ENCODE assay signal across 19 cellular contexts in genomic region chr5:125683669-125684068, GRCh38.
A peak's percentile ranks its signal among the peaks of the same experiment; 100 is the strongest.
DNase-seq lines count a peak whose midpoint lies in the region; ATAC-seq, FAIRE-seq and TF ChIP-seq lines count a peak whose summit lies in the region.
"Had no signal": no experiment of that assay in that cellular context is flagged by ENCODE, and none has a peak within 500 bp of the region (broad histone marks: within the 10 kb centered on the region; RNA-seq: fewer than 3 reads in every experiment).

No MANE protein-coding gene starts in this region.

- H4K5ac ChIP-seq in IMR-90 (ENCODE audit: low read depth, low read length), result no peak overlapping the region

- TF ChIP-seq CTCF in IMR-90 (conservative IDR thresholded peaks at IDR 0.05; ENCODE audit: low read depth, low read length) (no peak), astrocyte (IDR thresholded peaks at IDR 0.05; ENCODE audit: insufficient read depth, low read depth, low read length) (no peak)

- H2BK15ac ChIP-seq in IMR-90 (ENCODE audit: low read depth, low read length), result no peak overlapping the region

- H3K14ac ChIP-seq in IMR-90 (replicated peaks; ENCODE audit: low read depth, low read length), result no peak overlapping the region

- intact Hi-C loops in IMR-90 (cut with micrococcal nuclease) (no loop called here), Right ventricle myocardium superior (cut with DNase I) (no loop called here)

- FAIRE-seq in astrocyte (lab: Jason Lieb, UNC), result no peak
- FAIRE-seq: A549 had no signal

- no peak overlapping the region for H4K8ac ChIP-seq in IMR-90 (ENCODE audit: low read depth in 2 of 2, low read length in 2 of 2)

- no peak overlapping the region for H2AK9ac ChIP-seq in IMR-90 (replicated peaks; ENCODE audit: low read depth, low read length, poor library complexity)

- H3K36me3 ChIP-seq in IMR-90 (ENCODE audit: control insufficient read depth, insufficient read depth, low read length) (no peaks in the 10 kb centered on the region), astrocyte (ENCODE audit: insufficient read depth, low read length) (no peaks in the 10 kb centered on the region)
- H3K36me3 ChIP-seq: BE2C, HAP-1 had no signal

- H3K4me3 Mint-ChIP-seq in astrocyte (ENCODE audit: unreplicated experiment), result no peak overlapping the region
- H3K4me3 Mint-ChIP-seq in activated naive CD8-positive, alpha-beta T cell treated with anti-CD3 and anti-CD28 coated beads, Interleukin-2, amount 50 U/mL, for 24 hours, result no peak overlapping the region

- H3K79me2 ChIP-seq in astrocyte (ENCODE audit: insufficient read depth, low read length), result no peaks in the 10 kb centered on the region

- ATAC-seq in IMR-90 (ENCODE audit: low read depth) (peak; percentile 81), Right ventricle myocardium superior (ENCODE audit: poor library complexity) (no peak)
- no peak for ATAC-seq in activated naive CD8-positive, alpha-beta T cell treated with anti-CD3 and anti-CD28 coated beads, Interleukin-2, amount 50 U/mL, for 24 hours
- ATAC-seq: A549 had no signal

- H3K9me3 ChIP-seq in IMR-90 (ENCODE audit: control insufficient read depth, insufficient read depth, low read length) (no peaks in the 10 kb centered on the region), astrocyte (ENCODE audit: insufficient read depth, low read depth, low read length) (no peaks in the 10 kb centered on the region)
- H3K9me3 ChIP-seq: A549, BE2C, HAP-1 had no signal

- no peak overlapping the region for H2BK5ac ChIP-seq in IMR-90 (ENCODE audit: low read depth, low read length, poor library complexity, severe bottlenecking)

- no peak overlapping the region for H3K27ac Mint-ChIP-seq in astrocyte (ENCODE audit: unreplicated experiment)
- no peak overlapping the region for H3K27ac Mint-ChIP-seq in activated naive CD8-positive, alpha-beta T cell treated with anti-CD3 and anti-CD28 coated beads, Interleukin-2, amount 50 U/mL, for 24 hours

- DNase-seq in IMR-90 (peak; percentile 12), astrocyte (ENCODE audit: low read depth) (peak; percentile 33), kidney tubule cell (ENCODE audit: low spot score) (peak; percentile 18), renal cortical epithelial cell (ENCODE audit: low read depth) (peak; percentile 40), Right ventricle myocardium superior (no peak), NCI-H2171 (lab: John Stamatoyannopoulos, UW) (no peak)
- DNase-seq in activated effector memory CD4-positive, alpha-beta T cell treated with anti-CD3 and anti-CD28 coated beads, Interleukin-2, amount 50 U/mL, for 16 hours, result no peak
- no peak for DNase-seq in activated naive CD8-positive, alpha-beta T cell treated with anti-CD3 and anti-CD28 coated beads, Interleukin-2, amount 50 U/mL, for 24 hours
- DNase-seq: BE2C, NCI-H1092 treated with DMSO at 0.1 percent for 48 hours, NCI-H1694, NCI-H2081 treated with DMSO at 0.1 percent for 48 hours, NCI-H446 treated with DMSO at 0.1 percent for 48 hours, NCI-H526 treated with DMSO at 0.1 percent for 48 hours, RPMI8226, SHP77 treated with DMSO at 0.1 percent for 48 hours had no signal

- no peak overlapping the region; the same call in 1 of the 2 replicates for H2BK20ac ChIP-seq in IMR-90 (ENCODE audit: low read depth, low read length)

- H2AK5ac ChIP-seq in IMR-90 (ENCODE audit: low read depth, low read length), result no peak overlapping the region

- H3K9me3 Mint-ChIP-seq in astrocyte (ENCODE audit: unreplicated experiment), result no peaks in the 10 kb centered on the region
- H3K9me3 Mint-ChIP-seq in activated naive CD8-positive, alpha-beta T cell treated with anti-CD3 and anti-CD28 coated beads, Interleukin-2, amount 50 U/mL, for 24 hours, result peaks cover 9% of the 10 kb centered on the region

- CTCF ChIA-PET in IMR-90 (lab: Yijun Ruan, JAX), result no interaction called here

- no peak overlapping the region for H3K18ac ChIP-seq in IMR-90 (ENCODE audit: low read depth, low read length)

- no peak overlapping the region for H3K56ac ChIP-seq in IMR-90 (ENCODE audit: extremely low read depth, insufficient read depth, low read length)

- no peak for TF ChIP-seq POLR2A in IMR-90 (IDR thresholded peaks at IDR 0.05; ENCODE audit: low read depth, low read length)

- dilution Hi-C loops in IMR-90 (cut with HindIII; ENCODE audit: low sequenced_read_pairs, unreplicated experiment), result no loop called here

- no peaks in the 10 kb centered on the region for H4K20me1 ChIP-seq in IMR-90 (ENCODE audit: insufficient read depth, low read length)
- H4K20me1 ChIP-seq in astrocyte (ENCODE audit: insufficient read depth, low read length), result no peaks in the 10 kb centered on the region

- H3K27ac ChIP-seq in IMR-90 (ENCODE audit: insufficient read depth, low read length) (no peak overlapping the region), astrocyte (ENCODE audit: low read depth, low read length) (no peak overlapping the region)
- H3K27ac ChIP-seq: A549, KMS-11 had no signal

- H3K23ac ChIP-seq in IMR-90 (ENCODE audit: low read depth, low read length), result no peak overlapping the region

- POLR2A ChIA-PET in IMR-90 (lab: Charles Lee; ENCODE audit: unreplicated experiment), result no interaction called here

- H3K4me1 ChIP-seq in IMR-90 (ENCODE audit: control insufficient read depth, insufficient read depth, low read length) (0 out of 2 replicates have a peak, but pooled peaks cover 2% of the 10 kb centered on the region), astrocyte (ENCODE audit: insufficient read depth, low read length) (no peaks in the 10 kb centered on the region)
- H3K4me1 ChIP-seq: A549, BE2C, HAP-1 had no signal

- peak overlapping the region; percentile 33; the same call in 1 of the 2 replicates for H2BK120ac ChIP-seq in IMR-90 (ENCODE audit: low read depth, low read length)

- no peak for TF ChIP-seq RAD21 in IMR-90 (IDR thresholded peaks at IDR 0.05; ENCODE audit: low read length)

- H3K27me3 ChIP-seq in IMR-90 (ENCODE audit: control insufficient read depth, insufficient read depth, low read length) (no peaks in the 10 kb centered on the region), astrocyte (ENCODE audit: insufficient read depth, low read length) (no peaks in the 10 kb centered on the region)
- H3K27me3 ChIP-seq: BE2C had no signal

- H3K27me3 Mint-ChIP-seq in astrocyte (ENCODE audit: low read depth, unreplicated experiment), result no peaks in the 10 kb centered on the region
- no peaks in the 10 kb centered on the region for H3K27me3 Mint-ChIP-seq in activated naive CD8-positive, alpha-beta T cell treated with anti-CD3 and anti-CD28 coated beads, Interleukin-2, amount 50 U/mL, for 24 hours

- no peak overlapping the region for H3K4me3 ChIP-seq in IMR-90 (ENCODE audit: insufficient read depth, low read depth, low read length)
- H3K4me3 ChIP-seq in astrocyte (ENCODE audit: insufficient read depth, low read depth, low read length), result no peak overlapping the region
- H3K4me3 ChIP-seq: A549, HAP-1 had no signal

- peaks cover 20% of the 10 kb centered on the region for H3K4me1 Mint-ChIP-seq in astrocyte (ENCODE audit: low read depth, unreplicated experiment)
- H3K4me1 Mint-ChIP-seq in activated naive CD8-positive, alpha-beta T cell treated with anti-CD3 and anti-CD28 coated beads, Interleukin-2, amount 50 U/mL, for 24 hours, result no peaks in the 10 kb centered on the region

- H3K4ac ChIP-seq in IMR-90 (ENCODE audit: low read depth, low read length), result no peak overlapping the region

- H3K79me1 ChIP-seq in IMR-90 (ENCODE audit: low read depth in 1 of 2, low read length in 2 of 2), result no peaks in the 10 kb centered on the region

- H3K9me1 ChIP-seq in IMR-90 (ENCODE audit: insufficient read depth, low read length), result no peaks in the 10 kb centered on the region

- in situ Hi-C loops in IMR-90 (cut with MboI; ENCODE audit: low sequenced_read_pairs), result no loop called here

- no TSS peak for BruUV-seq in IMR-90 (replicated peaks; lab: Mats Ljungman, UMichigan)

- no peak overlapping the region for H4K91ac ChIP-seq in IMR-90 (ENCODE audit: insufficient read depth, low read depth, low read length)

- H2AFZ ChIP-seq in IMR-90 (replicated peaks; ENCODE audit: low read length, poor library complexity) (no peak overlapping the region), astrocyte (ENCODE audit: low read depth, low read length) (no peak overlapping the region)

- H3K9ac ChIP-seq in IMR-90 (ENCODE audit: low read depth, low read length) (no peak overlapping the region), astrocyte (ENCODE audit: low read length) (no peak overlapping the region)
- H3K9ac ChIP-seq: KMS-11 had no signal

- peak overlapping the region; percentile 5; the same call in 1 of the 2 replicates for H3K4me2 ChIP-seq in IMR-90 (ENCODE audit: low read depth, low read length)
- H3K4me2 ChIP-seq in astrocyte (ENCODE audit: low read length), result no peak overlapping the region
- H3K4me2 ChIP-seq: A549, KMS-11 had no signal

- no peaks in the 10 kb centered on the region for H3K36me3 Mint-ChIP-seq in astrocyte (ENCODE audit: low read depth, unreplicated experiment)
- no peaks in the 10 kb centered on the region for H3K36me3 Mint-ChIP-seq in activated naive CD8-positive, alpha-beta T cell treated with anti-CD3 and anti-CD28 coated beads, Interleukin-2, amount 50 U/mL, for 24 hours (ENCODE audit: low read depth)

TF ChIP-seq in IMR-90, 13 proteins besides CTCF, POLR2A, EP300 and RAD21 (continues in another document):
- TF ChIP-seq MXI1 (IDR thresholded peaks at IDR 0.05; ENCODE audit: borderline replicate concordance, low read depth, low read length), result no peak
- TF ChIP-seq NFE2L2 (IDR thresholded peaks at IDR 0.05; ENCODE audit: low read depth, low read length), result no peak
- no peak for TF ChIP-seq FOS (IDR thresholded peaks at IDR 0.05; ENCODE audit: low read depth, low read length)
- no peak for TF ChIP-seq MAZ (IDR thresholded peaks at IDR 0.05; ENCODE audit: borderline replicate concordance, low read depth, low read length)
- TF ChIP-seq BHLHE40 (IDR thresholded peaks at IDR 0.05; ENCODE audit: low read depth, low read length), result no peak
- no peak for TF ChIP-seq RCOR1 (IDR thresholded peaks at IDR 0.05; ENCODE audit: insufficient replicate concordance, low read length)
- TF ChIP-seq, protein P1, sequence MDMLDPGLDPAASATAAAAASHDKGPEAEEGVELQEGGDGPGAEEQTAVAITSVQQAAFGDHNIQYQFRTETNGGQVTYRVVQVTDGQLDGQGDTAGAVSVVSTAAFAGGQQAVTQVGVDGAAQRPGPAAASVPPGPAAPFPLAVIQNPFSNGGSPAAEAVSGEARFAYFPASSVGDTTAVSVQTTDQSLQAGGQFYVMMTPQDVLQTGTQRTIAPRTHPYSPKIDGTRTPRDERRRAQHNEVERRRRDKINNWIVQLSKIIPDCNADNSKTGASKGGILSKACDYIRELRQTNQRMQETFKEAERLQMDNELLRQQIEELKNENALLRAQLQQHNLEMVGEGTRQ (IDR thresholded peaks at IDR 0.05; ENCODE audit: low read depth, low read length), result no peak
- no peak for TF ChIP-seq RFX5 (IDR thresholded peaks at IDR 0.05; ENCODE audit: low read depth, low read length)
- no peak for TF ChIP-seq SMC3 (IDR thresholded peaks at IDR 0.05; ENCODE audit: low read depth, low read length)

Comparison
In these comparisons a context has a peak if more than half of its experiments do, and no peak if none do; other contexts are left out.
1. DNase-seq: peak in IMR-90 (single experiment), astrocyte (single experiment), kidney tubule cell (single experiment) and renal cortical epithelial cell (single experiment); none in Right ventricle myocardium superior (single experiment), activated effector memory CD4-positive, alpha-beta T cell treated with anti-CD3 and anti-CD28 coated beads, Interleukin-2, amount 50 U/mL, for 16 hours (single experiment), activated naive CD8-positive, alpha-beta T cell treated with anti-CD3 and anti-CD28 coated beads, Interleukin-2, amount 50 U/mL, for 24 hours (single experiment) and NCI-H2171 (single experiment).